32 cellular contexts compared by ENCODE assay signal in genomic region chr6:149985506-149985937, GRCh38. TPM values are rescaled to one million over a fixed set of nuclear protein-coding genes. Genes with fewer than 3 reads are reported as not detected.
DNase-seq lines count a peak whose midpoint lies in the region; ATAC-seq and TF ChIP-seq lines count a peak whose summit lies in the region.
"Had no signal": no experiment of that assay in that cellular context is flagged by ENCODE, and none has a peak within 500 bp of the region (broad histone marks: within the 10 kb centered on the region; RNA-seq: fewer than 3 reads in every experiment).

No MANE protein-coding gene starts in this region.

- CTCF ChIA-PET in activated CD8-positive, alpha-beta memory T cell treated with anti-CD3 and anti-CD28 coated beads, Interleukin-2, amount 10 ng/mL, durations not matched to agents 7 days and 5 days (lab: Charles Lee): no interaction called here
- CTCF ChIA-PET in WTC11 (lab: Charles Lee): no interaction called here

- DNase-seq in activated CD8-positive, alpha-beta memory T cell treated with anti-CD3 and anti-CD28 coated beads, Interleukin-2, amount 10 ng/mL, durations not matched to agents 7 days and 5 days: peak; percentile 30
- no peak for DNase-seq in activated CD8-positive, alpha-beta memory T cell treated with anti-CD3 and anti-CD28 coated beads, Interleukin-2, amount 50 U/mL, for 4 hours
- DNase-seq in WTC11 (ENCODE audit: low spot score) (no peak), islet precursor cell (peak; percentile 35), ureter (ENCODE audit: low spot score) (peak; percentile 35), KG1 (lab: John Stamatoyannopoulos, UW) (no peak)
- DNase-seq: 8988T; activated CD4-positive, CD25-positive, alpha-beta regulatory T cell; activated CD8-positive, alpha-beta T cell treated with anti-CD3 and anti-CD28 coated beads, Interleukin-2, amount 10 ng/mL, durations not matched to agents 7 days and 5 days; activated naive CD4-positive, alpha-beta T cell; activated T-cell treated with anti-CD3 and anti-CD28 coated beads, Interleukin-2, amount 50 U/mL, for 4 hours; AML-193; amniotic stem cell; CD4-positive, alpha-beta memory T cell; DMS 273 treated with DMSO at 0.1 percent for 48 hours; NCI-H1048; NCI-H187; NCI-H748 treated with DMSO at 0.1 percent for 48 hours; right cardiac atrium; stimulated activated CD4-positive, alpha-beta T cell treated with anti-CD3 and anti-CD28 coated beads, Interleukin-12 subunit alpha, Interleukin-12 subunit beta, amount 100 ng/mL, for 4 hours; stimulated activated CD4-positive, alpha-beta T cell treated with anti-CD3 and anti-CD28 coated beads, Interleukin-4, amount 100 ng/mL, for 4 hours; stomach; SW 1271; transverse colon had no signal

- H3K36me3 Mint-ChIP-seq in activated CD8-positive, alpha-beta memory T cell treated with anti-CD3 and anti-CD28 coated beads, Interleukin-2, amount 10 ng/mL, durations not matched to agents 7 days and 5 days: peaks cover 11% of the 10 kb centered on the region
- no peaks in the 10 kb centered on the region for H3K36me3 Mint-ChIP-seq in WTC11

- H3K4me3 Mint-ChIP-seq in activated CD8-positive, alpha-beta memory T cell treated with anti-CD3 and anti-CD28 coated beads, Interleukin-2, amount 10 ng/mL, durations not matched to agents 7 days and 5 days: no peak overlapping the region
- H3K4me3 Mint-ChIP-seq in WTC11: no peak overlapping the region
- H3K4me3 Mint-ChIP-seq: activated CD8-positive, alpha-beta T cell treated with anti-CD3 and anti-CD28 coated beads, Interleukin-2, amount 10 ng/mL, durations not matched to agents 7 days and 5 days; activated T-cell treated with anti-CD3 and anti-CD28 coated beads, Interleukin-2, amount 50 U/mL, for 4 hours; CD4-positive, alpha-beta memory T cell; natural killer cell treated with Interleukin-12 subunit alpha and Interleukin-12 subunit beta and Interleukin-15 and Interleukin-18, amount 100 ng/mL, for 72 hours had no signal

- H3K27me3 Mint-ChIP-seq in activated CD8-positive, alpha-beta memory T cell treated with anti-CD3 and anti-CD28 coated beads, Interleukin-2, amount 10 ng/mL, durations not matched to agents 7 days and 5 days: peaks cover 89% of the 10 kb centered on the region
- H3K27me3 Mint-ChIP-seq in WTC11 (ENCODE audit: low read depth): peaks cover 100% of the 10 kb centered on the region

- H3K27ac Mint-ChIP-seq in activated CD8-positive, alpha-beta memory T cell treated with anti-CD3 and anti-CD28 coated beads, Interleukin-2, amount 10 ng/mL, durations not matched to agents 7 days and 5 days: no peak overlapping the region
- H3K27ac Mint-ChIP-seq in WTC11: no peak overlapping the region
- H3K27ac Mint-ChIP-seq: activated CD8-positive, alpha-beta T cell treated with anti-CD3 and anti-CD28 coated beads, Interleukin-2, amount 10 ng/mL, durations not matched to agents 7 days and 5 days; natural killer cell treated with Interleukin-12 subunit alpha and Interleukin-12 subunit beta and Interleukin-15 and Interleukin-18, amount 100 ng/mL, for 72 hours had no signal

- TF ChIP-seq CTCF in WTC11 (IDR thresholded peaks at IDR 0.05): no peak

- no peak for ATAC-seq in activated CD8-positive, alpha-beta memory T cell treated with anti-CD3 and anti-CD28 coated beads, Interleukin-2, amount 10 ng/mL, durations not matched to agents 7 days and 5 days
- ATAC-seq in WTC11: no peak
- no peak for ATAC-seq in GM21367 (IDR thresholded peaks at IDR 0.05; ENCODE audit: unreplicated experiment)
- no peak for ATAC-seq in GM21423 (IDR thresholded peaks at IDR 0.05; ENCODE audit: unreplicated experiment)
- ATAC-seq: activated CD8-positive, alpha-beta T cell treated with anti-CD3 and anti-CD28 coated beads, Interleukin-2, amount 10 ng/mL, durations not matched to agents 7 days and 5 days; K562; natural killer cell treated with Interleukin-12 subunit alpha and Interleukin-12 subunit beta and Interleukin-15 and Interleukin-18, amount 100 ng/mL, for 72 hours; right cardiac atrium; Right ventricle myocardium inferior had no signal

- POLR2A ChIA-PET in WTC11 (lab: Charles Lee): no interaction called here

- H3K9me3 Mint-ChIP-seq in activated CD8-positive, alpha-beta memory T cell treated with anti-CD3 and anti-CD28 coated beads, Interleukin-2, amount 10 ng/mL, durations not matched to agents 7 days and 5 days (ENCODE audit: low read depth): peaks cover 6% of the 10 kb centered on the region
- H3K9me3 Mint-ChIP-seq in WTC11: no peaks in the 10 kb centered on the region

- H3K4me1 Mint-ChIP-seq in activated CD8-positive, alpha-beta memory T cell treated with anti-CD3 and anti-CD28 coated beads, Interleukin-2, amount 10 ng/mL, durations not matched to agents 7 days and 5 days: peaks cover 26% of the 10 kb centered on the region
- peaks cover 32% of the 10 kb centered on the region for H3K4me1 Mint-ChIP-seq in WTC11

TF ChIP-seq in WTC11, 78 proteins besides CTCF, POLR2A, EP300 and RAD21:
- TF ChIP-seq ZNF263 (CRISPR knock-in tag; IDR thresholded peaks at IDR 0.05; ENCODE audit: low read depth): 0 out of 2 replicates have a peak, but pooled peaks have one; percentile 1
- TF ChIP-seq NFYB (CRISPR knock-in tag; conservative IDR thresholded peaks at IDR 0.05; ENCODE audit: low read depth): no peak
- TF ChIP-seq ZNF121 (CRISPR knock-in tag; IDR thresholded peaks at IDR 0.05): 0 out of 2 replicates have a peak, but pooled peaks have one; percentile 29

RNA-seq across cellular contexts. Expression of gene ULBP1, which starts 21.8 kb away (rescaled TPM):
- 1 to 10 TPM in 1 of 2 experiments, under 1 TPM in 1; 0.82 to 1.2 TPM for total RNA-seq in activated CD8-positive, alpha-beta memory T cell treated with anti-CD3 and anti-CD28 coated beads, Interleukin-2, amount 10 ng/mL, durations not matched to agents 7 days and 5 days
- total RNA-seq in WTC11 (2021) (0.64 to 0.81 TPM (median 0.64 TPM) in 3 replicates), ureter (2.5 TPM)
- total RNA-seq: CD4-positive, alpha-beta memory T cell; G401; transverse colon had no signal

RNA-seq across cellular contexts. Expression of gene RAET1L, which starts 39.8 kb away (rescaled TPM):
- not detected for total RNA-seq in activated CD8-positive, alpha-beta memory T cell treated with anti-CD3 and anti-CD28 coated beads, Interleukin-2, amount 10 ng/mL, durations not matched to agents 7 days and 5 days
- not detected in 3 replicates for total RNA-seq in WTC11 (2021)
- not detected for total RNA-seq in ureter
- total RNA-seq: activated CD8-positive, alpha-beta T cell treated with anti-CD3 and anti-CD28 coated beads, Interleukin-2, amount 10 ng/mL, durations not matched to agents 7 days and 5 days; activated T-cell treated with anti-CD3 and anti-CD28 coated beads, Interleukin-2, amount 50 U/mL, for 4 hours; cardiac septum; CD4-positive, alpha-beta memory T cell; G401; K562; natural killer cell treated with Interleukin-12 subunit alpha and Interleukin-12 subunit beta and Interleukin-15 and Interleukin-18, amount 100 ng/mL, for 72 hours; osteocyte; right cardiac atrium; Right ventricle myocardium inferior; stomach; transverse colon had no signal

RNA-seq across cellular contexts. Expression of gene ULBP2, which starts 43.7 kb away (rescaled TPM):
- under 1 TPM; 0.80 to 0.99 TPM for total RNA-seq in activated CD8-positive, alpha-beta memory T cell treated with anti-CD3 and anti-CD28 coated beads, Interleukin-2, amount 10 ng/mL, durations not matched to agents 7 days and 5 days
- total RNA-seq in WTC11 (2021): 0.13 to 0.23 TPM in 2 of 3 replicates, not detected in the other
- 3.0 TPM for total RNA-seq in ureter
- total RNA-seq: CD4-positive, alpha-beta memory T cell; transverse colon had no signal

Comparison
In these comparisons a context has a peak if more than half of its experiments do, and no peak if none do; other contexts are left out.
1. DNase-seq: peak in activated CD8-positive, alpha-beta memory T cell treated with anti-CD3 and anti-CD28 coated beads, Interleukin-2, amount 10 ng/mL, durations not matched to agents 7 days and 5 days (single experiment), islet precursor cell (single experiment) and ureter (single experiment); none in activated CD8-positive, alpha-beta memory T cell treated with anti-CD3 and anti-CD28 coated beads, Interleukin-2, amount 50 U/mL, for 4 hours (single experiment), WTC11 (single experiment) and KG1 (single experiment).